Comparison of ENCODE assay signal across 17 cellular contexts in the genomic region with DNA sequence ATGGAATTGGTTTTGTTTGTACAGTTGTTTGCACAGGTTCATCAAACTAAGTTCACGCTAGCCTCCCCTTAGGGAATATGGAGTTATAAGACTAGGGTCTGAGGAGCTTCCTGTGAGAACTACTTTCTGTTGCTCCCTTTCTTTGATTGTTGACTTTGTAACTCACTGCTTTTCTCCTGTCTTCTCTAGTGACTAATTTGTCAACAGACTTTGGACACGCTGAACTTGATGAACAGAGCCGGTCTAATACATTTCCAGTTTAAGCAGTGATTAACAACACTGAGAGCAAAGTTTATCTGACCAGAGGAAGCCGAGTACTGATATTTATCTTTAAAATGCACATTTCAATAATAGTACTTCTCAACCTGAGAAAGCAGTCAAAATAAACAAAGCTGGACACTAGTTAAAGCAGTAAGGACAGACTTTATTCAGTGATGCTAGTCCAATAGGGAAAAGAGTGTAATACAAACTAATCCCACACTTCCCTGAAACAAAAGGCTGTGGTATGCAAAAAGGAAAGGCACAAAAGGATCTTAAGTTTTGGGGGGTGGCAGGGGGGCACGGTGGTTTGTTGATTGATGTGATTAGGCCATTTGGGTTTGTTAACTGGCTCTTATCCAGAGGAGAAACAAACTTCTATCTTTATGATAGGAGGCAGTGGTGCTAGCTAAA. TPM values are rescaled to one million over a fixed set of nuclear protein-coding genes. Genes with fewer than 3 reads are reported as not detected.
A peak's percentile ranks its signal among the peaks of the same experiment; 100 is the strongest.
DNase-seq lines count a peak whose midpoint lies in the region; ATAC-seq, FAIRE-seq and TF ChIP-seq lines count a peak whose summit lies in the region.
"Had no signal": no experiment of that assay in that cellular context is flagged by ENCODE, and none has a peak within 500 bp of the region (broad histone marks: within the 10 kb centered on the region; RNA-seq: fewer than 3 reads in every experiment).

No MANE protein-coding gene starts in this region.

- H3K4me1 ChIP-seq in CD4-positive, alpha-beta memory T cell (ENCODE audit: insufficient read depth, low read length) = peaks cover 26% of the 10 kb centered on the region

- peaks cover 0 to 2% (median 0%) of the 10 kb centered on the region in 8 donors for H3K9me3 Mint-ChIP-seq in CD4-positive, alpha-beta memory T cell
- peaks cover 6% of the 10 kb centered on the region for H3K9me3 Mint-ChIP-seq in mesothelial cell of epicardium
- H3K9me3 Mint-ChIP-seq: activated T-cell treated with anti-CD3 and anti-CD28 coated beads, Interleukin-2, amount 50 U/mL, for 72 hours had no signal

- H3K36me3 Mint-ChIP-seq in CD4-positive, alpha-beta memory T cell = peaks cover 0 to 8% of the 10 kb centered on the region in 2 donors
- H3K36me3 Mint-ChIP-seq in mesothelial cell of epicardium = no peaks in the 10 kb centered on the region

- ATAC-seq in HG02763 (IDR thresholded peaks at IDR 0.05; ENCODE audit: unreplicated experiment) = no peak
- ATAC-seq in HG02973 (IDR thresholded peaks at IDR 0.05; ENCODE audit: unreplicated experiment) = no peak
- no peak for ATAC-seq in HG02588 (IDR thresholded peaks at IDR 0.05; ENCODE audit: unreplicated experiment)
- ATAC-seq: activated T-cell treated with anti-CD3 and anti-CD28 coated beads, Interleukin-2, amount 50 U/mL, for 72 hours had no signal

- peak overlapping the region in 5 of 7 donors; percentile 16 to 62 (median 25) for H3K27ac Mint-ChIP-seq in CD4-positive, alpha-beta memory T cell
- H3K27ac Mint-ChIP-seq in mesothelial cell of epicardium = peak overlapping the region; percentile 39
- H3K27ac Mint-ChIP-seq: activated T-cell treated with anti-CD3 and anti-CD28 coated beads, Interleukin-2, amount 50 U/mL, for 72 hours; B cell had no signal

- intact Hi-C loops in CD4-positive, alpha-beta memory T cell (cut with micrococcal nuclease) = loop anchor here (5.0 to 10.0 kb wide), 3 partner anchors 45 to 1403 kb away; partner anchors contain the start of gene HERC5

- H3K27me3 ChIP-seq in CD4-positive, alpha-beta memory T cell (ENCODE audit: insufficient read depth, low read length) = no peaks in the 10 kb centered on the region
- H3K27me3 ChIP-seq in bronchial epithelial cell (ENCODE audit: control insufficient read depth, insufficient read depth, low read length) = no peaks in the 10 kb centered on the region
- H3K27me3 ChIP-seq: tibial artery had no signal

- H3K4me1 Mint-ChIP-seq in CD4-positive, alpha-beta memory T cell = peaks cover 13 to 40% (median 30%) of the 10 kb centered on the region in 4 donors
- peaks cover 40% of the 10 kb centered on the region for H3K4me1 Mint-ChIP-seq in mesothelial cell of epicardium

- CTCF ChIA-PET in CD4-positive, alpha-beta memory T cell (lab: Charles Lee; ENCODE audit: partially characterized antibody) = interaction anchor here (4.4 to 5.8 kb wide), 2 partner anchors 29 to 43 kb away, joined by 22 to 42 read pairs; partner anchors contain the start of gene HSD17B11

- no peaks in the 10 kb centered on the region for H3K9me3 ChIP-seq in CD4-positive, alpha-beta memory T cell (ENCODE audit: control insufficient read depth in 1 of 2, low read length in 2 of 2)
- H3K9me3 ChIP-seq: tibial artery had no signal

- no peak for DNase-seq in CD4-positive, alpha-beta memory T cell
- DNase-seq in LHCN-M2 (ENCODE audit: low read depth) (peak; percentile 41), bronchial epithelial cell (ENCODE audit: low read depth) (peak; percentile 78), mesothelial cell of epicardium (ENCODE audit: low spot score in 2 of 2, unreplicated experiment in 2 of 2) (no peak), NCI-H1930 (lab: John Stamatoyannopoulos, UW) (no peak)
- DNase-seq: activated CD4-positive, alpha-beta T cell treated with anti-CD3 and anti-CD28 coated beads, Interleukin-2, amount 50 U/mL, for 1 hour; activated T-cell treated with anti-CD3 and anti-CD28 coated beads, Interleukin-2, amount 50 U/mL, for 72 hours; amygdala; NCI-H1436; NCI-H526; T1000; tibial artery had no signal

- H3K4me3 ChIP-seq in CD4-positive, alpha-beta memory T cell (ENCODE audit: low read length in 2 of 2) = no peak overlapping the region
- no peak overlapping the region for H3K4me3 ChIP-seq in bronchial epithelial cell (ENCODE audit: low read depth, low read length)
- H3K4me3 ChIP-seq: tibial artery had no signal

- POLR2A ChIA-PET in CD4-positive, alpha-beta memory T cell (lab: Charles Lee; ENCODE audit: partially characterized antibody) = interaction anchor here (1.9 kb wide), 1 partner anchor 28 kb away, joined by 7 read pairs; the partner anchor contains the start of gene HSD17B11

- H3K27ac ChIP-seq in CD4-positive, alpha-beta memory T cell (ENCODE audit: low read depth, low read length) = no peak overlapping the region
- H3K27ac ChIP-seq: tibial artery had no signal

- peak overlapping the region in 3 of 8 donors; percentile 8 to 39 (median 29) for H3K4me3 Mint-ChIP-seq in CD4-positive, alpha-beta memory T cell
- no peak overlapping the region for H3K4me3 Mint-ChIP-seq in mesothelial cell of epicardium
- H3K4me3 Mint-ChIP-seq: activated T-cell treated with anti-CD3 and anti-CD28 coated beads, Interleukin-2, amount 50 U/mL, for 72 hours; B cell had no signal

- TF ChIP-seq CTCF in bronchial epithelial cell (IDR thresholded peaks at IDR 0.05; ENCODE audit: insufficient read depth, low read length, severe bottlenecking) (no peak), mesothelial cell of epicardium (IDR thresholded peaks at IDR 0.05; ENCODE audit: unreplicated experiment) (no peak)

- peaks cover 0 to 1% of the 10 kb centered on the region in 2 donors for H3K27me3 Mint-ChIP-seq in CD4-positive, alpha-beta memory T cell
- H3K27me3 Mint-ChIP-seq in mesothelial cell of epicardium (ENCODE audit: low read depth) = no peaks in the 10 kb centered on the region
- H3K27me3 Mint-ChIP-seq: B cell had no signal

- no peak for FAIRE-seq in bronchial epithelial cell (lab: Jason Lieb, UNC)
- FAIRE-seq: G401.6 had no signal

- no peaks in the 10 kb centered on the region for H3K36me3 ChIP-seq in CD4-positive, alpha-beta memory T cell (ENCODE audit: insufficient read depth, low read length)
- H3K36me3 ChIP-seq in bronchial epithelial cell (ENCODE audit: control insufficient read depth, insufficient read depth, low read length) = no peaks in the 10 kb centered on the region
- H3K36me3 ChIP-seq: tibial artery had no signal

RNA-seq across cellular contexts. Expression of gene NUDT9, which starts 2.7 kb away (rescaled TPM):
- total RNA-seq in CD4-positive, alpha-beta memory T cell = 10 to 100 TPM; 16.7 to 18.3 TPM
- 10 to 100 TPM; 21.2 to 24.9 TPM for polyA plus RNA-seq in CD4-positive, alpha-beta memory T cell
- total RNA-seq in LHCN-M2 (2014; rRNA removed) (8.4 and 11.8 TPM in 2 replicates), bronchial epithelial cell (19.0 and 19.1 TPM in 2 replicates), mesothelial cell of epicardium (25.5 to 27.7 TPM (median 26.0 TPM) in 3 replicates)
- polyA plus RNA-seq in LHCN-M2 (2012) = 22.7 TPM

RNA-seq across cellular contexts. Expression of gene HSD17B11, which starts 28.7 kb away (rescaled TPM):
- 10 to 100 TPM; 69.7 to 69.8 TPM for total RNA-seq in CD4-positive, alpha-beta memory T cell
- 100 to 1,000 TPM in 1 of 2 donors, 10 to 100 TPM in 1; 69.2 to 130 TPM for polyA plus RNA-seq in CD4-positive, alpha-beta memory T cell
- 30.5 and 32.4 TPM in 2 replicates for total RNA-seq in LHCN-M2 (2014; rRNA removed)
- polyA plus RNA-seq in LHCN-M2 (2012) = 9.0 TPM
- 1.5 and 1.8 TPM in 2 replicates for total RNA-seq in bronchial epithelial cell
- total RNA-seq in mesothelial cell of epicardium = 18.7 to 23.4 TPM (median 19.2 TPM) in 3 replicates

Comparison
In these comparisons a context has a peak if more than half of its experiments do, and no peak if none do; other contexts are left out.
1. DNase-seq: peak in LHCN-M2 (single experiment) and bronchial epithelial cell (single experiment); none in CD4-positive, alpha-beta memory T cell (0 of 5), mesothelial cell of epicardium (0 of 2) and NCI-H1930 (0 of 2).